20 cellular contexts compared by ENCODE assay signal in the genomic region with DNA sequence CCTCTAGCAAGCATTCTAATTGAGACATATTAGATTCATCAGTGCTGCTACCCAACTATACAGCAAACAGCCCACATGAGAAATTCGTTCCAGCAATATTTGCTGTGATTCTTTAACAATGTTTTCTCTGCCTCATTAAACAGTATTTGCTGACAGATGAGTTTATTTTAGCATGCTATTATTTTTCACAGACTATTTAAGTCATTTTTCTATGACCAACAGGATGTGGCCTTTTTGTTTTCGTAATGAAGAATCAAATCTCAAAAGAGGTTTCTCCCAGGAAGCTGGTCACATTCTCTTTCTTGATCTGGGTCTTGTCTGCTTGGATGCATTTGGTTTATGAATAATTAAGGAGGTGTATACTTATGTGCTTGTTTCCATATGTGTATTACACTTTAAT. TPM values are rescaled to one million over a fixed set of nuclear protein-coding genes. Genes with fewer than 3 reads are reported as not detected.
DNase-seq lines count a peak whose midpoint lies in the region; ATAC-seq and TF ChIP-seq lines count a peak whose summit lies in the region.
"Had no signal": no experiment of that assay in that cellular context is flagged by ENCODE, and none has a peak within 500 bp of the region (broad histone marks: within the 10 kb centered on the region; RNA-seq: fewer than 3 reads in every experiment).

No MANE protein-coding gene starts in this region.

- H3K27me3 ChIP-seq in PC-3 (ENCODE audit: low read length) = no peaks in the 10 kb centered on the region

- H3K9me3 ChIP-seq in PC-3 (ENCODE audit: low read length) = peaks cover 4% of the 10 kb centered on the region; the same call in 1 of the 2 replicates
- H3K9me3 ChIP-seq: mucosa of descending colon, tibial artery had no signal

- no TSS peak for BruUV-seq in PC-3 (replicated peaks; lab: Mats Ljungman, UMichigan)

- H3K27ac Mint-ChIP-seq in activated naive CD4-positive, alpha-beta T cell treated with anti-CD3 and anti-CD28 coated beads, Interleukin-2, amount 50 U/mL, for 72 hours = no peak overlapping the region
- no peak overlapping the region for H3K27ac Mint-ChIP-seq in type B pancreatic cell
- H3K27ac Mint-ChIP-seq: activated CD4-positive, alpha-beta T cell treated with anti-CD3 and anti-CD28 coated beads, Interleukin-2, amount 10 ng/mL, durations not matched to agents 7 days and 5 days; CD4-positive, alpha-beta T cell; stimulated activated effector memory CD8-positive, alpha-beta T cell treated with anti-CD3 and anti-CD28 coated beads, Interleukin-12 subunit alpha, Interleukin-12 subunit beta, amount 100 ng/mL, for 72 hours had no signal

- H3K4me3 ChIP-seq in AG10803 (ENCODE audit: low read length) (no peak overlapping the region), PC-3 (ENCODE audit: low read length) (no peak overlapping the region), fibroblast of pulmonary artery (replicated peaks; ENCODE audit: low read depth, low read length) (no peak overlapping the region)
- H3K4me3 ChIP-seq: gastroesophageal sphincter, mucosa of descending colon, tibial artery had no signal

- no peaks in the 10 kb centered on the region for H3K36me3 Mint-ChIP-seq in activated naive CD4-positive, alpha-beta T cell treated with anti-CD3 and anti-CD28 coated beads, Interleukin-2, amount 50 U/mL, for 72 hours
- H3K36me3 Mint-ChIP-seq in type B pancreatic cell = no peaks in the 10 kb centered on the region
- H3K36me3 Mint-ChIP-seq: stimulated activated effector memory CD8-positive, alpha-beta T cell treated with anti-CD3 and anti-CD28 coated beads, Interleukin-12 subunit alpha, Interleukin-12 subunit beta, amount 100 ng/mL, for 72 hours had no signal

- H3K9me2 ChIP-seq in PC-3 (replicated peaks; ENCODE audit: low read length) = no peaks in the 10 kb centered on the region

- no peaks in the 10 kb centered on the region for H4K20me1 ChIP-seq in PC-3 (ENCODE audit: low read length)

- H3K79me2 ChIP-seq in PC-3 (ENCODE audit: low read length) = no peaks in the 10 kb centered on the region

- no peak overlapping the region for H3K9ac ChIP-seq in PC-3 (ENCODE audit: low read length)

- H3K9me3 Mint-ChIP-seq in activated naive CD4-positive, alpha-beta T cell treated with anti-CD3 and anti-CD28 coated beads, Interleukin-2, amount 50 U/mL, for 72 hours = peaks cover 3 to 4% of the 10 kb centered on the region in 2 donors
- H3K9me3 Mint-ChIP-seq in type B pancreatic cell = no peaks in the 10 kb centered on the region
- H3K9me3 Mint-ChIP-seq: activated CD4-positive, alpha-beta T cell treated with anti-CD3 and anti-CD28 coated beads, Interleukin-2, amount 10 ng/mL, durations not matched to agents 7 days and 5 days; CD4-positive, alpha-beta T cell; stimulated activated effector memory CD8-positive, alpha-beta T cell treated with anti-CD3 and anti-CD28 coated beads, Interleukin-12 subunit alpha, Interleukin-12 subunit beta, amount 100 ng/mL, for 72 hours had no signal

- no peak overlapping the region for H2AFZ ChIP-seq in PC-3 (ENCODE audit: low read length)

- peaks cover 14% of the 10 kb centered on the region for H3K27me3 Mint-ChIP-seq in type B pancreatic cell

- no peaks in the 10 kb centered on the region for H3K36me3 ChIP-seq in PC-3 (ENCODE audit: low read depth, low read length)
- H3K36me3 ChIP-seq: gastroesophageal sphincter, tibial artery had no signal

- no peak overlapping the region for H3K4me2 ChIP-seq in PC-3 (ENCODE audit: low read length)

- ATAC-seq in GM19351 (IDR thresholded peaks at IDR 0.05; ENCODE audit: unreplicated experiment) = peak; percentile 62
- ATAC-seq in PC-3 = no peak
- ATAC-seq in GM21825 (IDR thresholded peaks at IDR 0.05; ENCODE audit: unreplicated experiment) = no peak
- ATAC-seq in activated naive CD4-positive, alpha-beta T cell treated with anti-CD3 and anti-CD28 coated beads, Interleukin-2, amount 50 U/mL, for 72 hours = no peak
- ATAC-seq: gastroesophageal sphincter; mucosa of descending colon; stimulated activated effector memory CD8-positive, alpha-beta T cell treated with anti-CD3 and anti-CD28 coated beads, Interleukin-12 subunit alpha, Interleukin-12 subunit beta, amount 100 ng/mL, for 72 hours had no signal

- DNase-seq in AG10803 (ENCODE audit: low read depth) = peak; percentile 10
- DNase-seq in PC-3 = peak; percentile 5
- DNase-seq in fibroblast of pulmonary artery (ENCODE audit: low read depth) = peak; percentile 37
- no peak for DNase-seq in occipital lobe (lab: John Stamatoyannopoulos, UW)
- no peak for DNase-seq in activated naive CD4-positive, alpha-beta T cell treated with anti-CD3 and anti-CD28 coated beads, Interleukin-2, amount 50 U/mL, for 72 hours (ENCODE audit: low spot score in 2 of 2)
- no peak for DNase-seq in type B pancreatic cell (ENCODE audit: extremely low spot score, unreplicated experiment)
- DNase-seq: activated CD4-positive, alpha-beta T cell treated with anti-CD3 and anti-CD28 coated beads, Interleukin-2, amount 10 ng/mL, durations not matched to agents 7 days and 5 days; activated naive CD4-positive, alpha-beta T cell; CD4-positive, alpha-beta T cell; cortex of kidney; DMS53; mucosa of descending colon; NCI-H1930; tibial artery had no signal

- H3F3A ChIP-seq in PC-3 (ENCODE audit: low read length, unreplicated experiment) = no peaks in the 10 kb centered on the region

- intact Hi-C loops in PC-3 (cut with micrococcal nuclease) = no loop called here

- no peak for TF ChIP-seq CTCF in AG10803 (conservative IDR thresholded peaks at IDR 0.05; ENCODE audit: low read length)
- no peak for TF ChIP-seq CTCF in PC-3 (conservative IDR thresholded peaks at IDR 0.05; ENCODE audit: low read depth, low read length)
- no peak for TF ChIP-seq CTCF in fibroblast of pulmonary artery (IDR thresholded peaks at IDR 0.05; ENCODE audit: low read length, missing control alignments)
- no peak for TF ChIP-seq CTCF in type B pancreatic cell (conservative IDR thresholded peaks at IDR 0.05)

- no peaks in the 10 kb centered on the region for H3K4me1 ChIP-seq in PC-3 (ENCODE audit: insufficient read depth, low read length)
- H3K4me1 ChIP-seq: gastroesophageal sphincter, tibial artery had no signal

- no peaks in the 10 kb centered on the region for H3K4me1 Mint-ChIP-seq in type B pancreatic cell (ENCODE audit: unreplicated experiment)
- H3K4me1 Mint-ChIP-seq: activated CD4-positive, alpha-beta T cell treated with anti-CD3 and anti-CD28 coated beads, Interleukin-2, amount 10 ng/mL, durations not matched to agents 7 days and 5 days; stimulated activated effector memory CD8-positive, alpha-beta T cell treated with anti-CD3 and anti-CD28 coated beads, Interleukin-12 subunit alpha, Interleukin-12 subunit beta, amount 100 ng/mL, for 72 hours had no signal

- CTCF ChIA-PET in PC-3 (lab: Charles Lee) = no interaction called here

- H3K4me3 Mint-ChIP-seq in type B pancreatic cell = no peak overlapping the region
- H3K4me3 Mint-ChIP-seq: activated CD4-positive, alpha-beta T cell treated with anti-CD3 and anti-CD28 coated beads, Interleukin-2, amount 10 ng/mL, durations not matched to agents 7 days and 5 days; CD4-positive, alpha-beta T cell; stimulated activated effector memory CD8-positive, alpha-beta T cell treated with anti-CD3 and anti-CD28 coated beads, Interleukin-12 subunit alpha, Interleukin-12 subunit beta, amount 100 ng/mL, for 72 hours had no signal

- POLR2A ChIA-PET in PC-3 (lab: Charles Lee; ENCODE audit: unreplicated experiment) = no interaction called here

- H3K27ac ChIP-seq in PC-3 (ENCODE audit: low read length) = no peak overlapping the region
- H3K27ac ChIP-seq: gastroesophageal sphincter, tibial artery had no signal

RNA-seq across cellular contexts. Expression of a gene that starts 23.2 kb away (rescaled TPM):
- total RNA-seq in PC-3 (2014; rRNA removed) (not detected in 2 replicates), occipital lobe (not detected), type B pancreatic cell (ENCODE audit: low replicate concordance) (not detected in 2 replicates)
- not detected for total RNA-seq in activated naive CD4-positive, alpha-beta T cell treated with anti-CD3 and anti-CD28 coated beads, Interleukin-2, amount 50 U/mL, for 72 hours
- total RNA-seq: activated CD4-positive, alpha-beta T cell treated with anti-CD3 and anti-CD28 coated beads, Interleukin-2, amount 10 ng/mL, durations not matched to agents 7 days and 5 days; CD4-positive, alpha-beta T cell; endothelial cell of umbilical vein; gastroesophageal sphincter; mucosa of descending colon; NCI-H460 had no signal

RNA-seq across cellular contexts. Expression of a gene that starts 28.8 kb away (rescaled TPM):
- total RNA-seq in PC-3 (2014; rRNA removed) (not detected in 2 replicates), occipital lobe (not detected), type B pancreatic cell (ENCODE audit: low replicate concordance) (1.4 TPM in 2 replicates)
- not detected for total RNA-seq in activated naive CD4-positive, alpha-beta T cell treated with anti-CD3 and anti-CD28 coated beads, Interleukin-2, amount 50 U/mL, for 72 hours
- total RNA-seq: activated CD4-positive, alpha-beta T cell treated with anti-CD3 and anti-CD28 coated beads, Interleukin-2, amount 10 ng/mL, durations not matched to agents 7 days and 5 days; CD4-positive, alpha-beta T cell; endothelial cell of umbilical vein; gastroesophageal sphincter; mucosa of descending colon; NCI-H460 had no signal

RNA-seq across cellular contexts. Expression of a gene that starts 48.8 kb away (rescaled TPM):
- total RNA-seq in PC-3 (2014; rRNA removed) = not detected in 2 replicates
- total RNA-seq in occipital lobe = 0.16 TPM
- not detected for total RNA-seq in activated naive CD4-positive, alpha-beta T cell treated with anti-CD3 and anti-CD28 coated beads, Interleukin-2, amount 50 U/mL, for 72 hours
- total RNA-seq in type B pancreatic cell (ENCODE audit: low replicate concordance) = 4.9 and 7.7 TPM in 2 replicates
- total RNA-seq: activated CD4-positive, alpha-beta T cell treated with anti-CD3 and anti-CD28 coated beads, Interleukin-2, amount 10 ng/mL, durations not matched to agents 7 days and 5 days; CD4-positive, alpha-beta T cell; endothelial cell of umbilical vein had no signal

RNA-seq across cellular contexts. Expression of a gene that starts 56.5 kb away (rescaled TPM):
- total RNA-seq in PC-3 (2014; rRNA removed) (not detected in 2 replicates), occipital lobe (not detected), type B pancreatic cell (ENCODE audit: low replicate concordance) (not detected in 2 replicates)
- not detected for total RNA-seq in activated naive CD4-positive, alpha-beta T cell treated with anti-CD3 and anti-CD28 coated beads, Interleukin-2, amount 50 U/mL, for 72 hours
- total RNA-seq: activated CD4-positive, alpha-beta T cell treated with anti-CD3 and anti-CD28 coated beads, Interleukin-2, amount 10 ng/mL, durations not matched to agents 7 days and 5 days; CD4-positive, alpha-beta T cell; endothelial cell of umbilical vein; gastroesophageal sphincter; mucosa of descending colon; NCI-H460 had no signal

Comparison
In these comparisons a context has a peak if more than half of its experiments do, and no peak if none do; other contexts are left out.
1. DNase-seq: peak in AG10803 (single experiment), PC-3 (single experiment) and fibroblast of pulmonary artery (single experiment); none in occipital lobe (single experiment), activated naive CD4-positive, alpha-beta T cell treated with anti-CD3 and anti-CD28 coated beads, Interleukin-2, amount 50 U/mL, for 72 hours (0 of 2) and type B pancreatic cell (single experiment).